1 cellular context compared by ENCODE assay signal in genomic region chr16:56931253-56931768, GRCh38.
TF ChIP-seq lines count a peak whose summit lies in the region.

No MANE protein-coding gene starts in this region.

TF ChIP-seq in K562, 482 proteins besides CTCF, POLR2A, EP300 and RAD21 (continued from another document and continues in another):
- 0 out of 2 replicates have a peak, but pooled peaks have one; percentile 43 for TF ChIP-seq FOXO4 (CRISPR knock-in tag; IDR thresholded peaks at IDR 0.05)
- no peak for TF ChIP-seq CHCHD3 (CRISPR knock-in tag; IDR thresholded peaks at IDR 0.05)
- TF ChIP-seq FOXA3 (CRISPR knock-in tag; conservative IDR thresholded peaks at IDR 0.05 in 1 of 2, IDR thresholded peaks at IDR 0.05 in 1 of 2), result no peak
- no peak for TF ChIP-seq MAZ (CRISPR knock-in tag; conservative IDR thresholded peaks at IDR 0.05 in 1 of 2, IDR thresholded peaks at IDR 0.05 in 1 of 2)
- no peak for TF ChIP-seq ZNF384 (IDR thresholded peaks at IDR 0.05; ENCODE audit: low read depth, low read length)
- no peak for TF ChIP-seq ARID3A (IDR thresholded peaks at IDR 0.05; ENCODE audit: borderline replicate concordance, low read depth, low read length)
- no peak for TF ChIP-seq ILK (tag; IDR thresholded peaks at IDR 0.05; ENCODE audit: borderline replicate concordance, low read depth)
- peak; percentile 85 for TF ChIP-seq HDAC8 (tag; IDR thresholded peaks at IDR 0.05)
- no peak for TF ChIP-seq TCFL5 (CRISPR knock-in tag; conservative IDR thresholded peaks at IDR 0.05)
- no peak for TF ChIP-seq TAL1 (IDR thresholded peaks at IDR 0.05)
- TF ChIP-seq TEAD2 (tag; IDR thresholded peaks at IDR 0.05), result no peak
- TF ChIP-seq NELFE (IDR thresholded peaks at IDR 0.05; ENCODE audit: insufficient read depth, insufficient read length), result no peak
- no peak for TF ChIP-seq BHLHE40 (IDR thresholded peaks at IDR 0.05; ENCODE audit: low read length)
- no peak for TF ChIP-seq STAT5A (IDR thresholded peaks at IDR 0.05; ENCODE audit: borderline replicate concordance, low read length)
- TF ChIP-seq FOXK1 (CRISPR knock-in tag; IDR thresholded peaks at IDR 0.05; ENCODE audit: borderline replicate concordance), result no peak
- TF ChIP-seq ZNF274 (IDR thresholded peaks at IDR 0.05; ENCODE audit: borderline replicate concordance, low read depth, low read length), result no peak
- 0 out of 2 replicates have a peak, but pooled peaks have one; percentile 54 for TF ChIP-seq ZNF668 (CRISPR knock-in tag; IDR thresholded peaks at IDR 0.05)
- TF ChIP-seq SOX6 (IDR thresholded peaks at IDR 0.05), result no peak
- TF ChIP-seq NRF1 (conservative IDR thresholded peaks at IDR 0.05 in 1 of 2, IDR thresholded peaks at IDR 0.05 in 1 of 2), result no peak
- TF ChIP-seq ZNF253 (CRISPR knock-in tag; conservative IDR thresholded peaks at IDR 0.05), result no peak
- no peak for TF ChIP-seq ZNF780A (CRISPR knock-in tag; IDR thresholded peaks at IDR 0.05)
- no peak for TF ChIP-seq NONO (IDR thresholded peaks at IDR 0.05; ENCODE audit: low read depth in 2 of 2, low read length in 1 of 2)
- no peak for TF ChIP-seq MAFF (IDR thresholded peaks at IDR 0.05; ENCODE audit: low read length)
- 0 out of 2 replicates have a peak, but pooled peaks have one; percentile 3 for TF ChIP-seq TCF3 (CRISPR knock-in tag; IDR thresholded peaks at IDR 0.05)
- TF ChIP-seq HMG20B (CRISPR knock-in tag; IDR thresholded peaks at IDR 0.05), result no peak
- TF ChIP-seq ZNF318 (IDR thresholded peaks at IDR 0.05; ENCODE audit: borderline replicate concordance in 1 of 2, low read depth in 1 of 2), result no peak
- TF ChIP-seq ZNF609 (CRISPR knock-in tag; IDR thresholded peaks at IDR 0.05; ENCODE audit: borderline replicate concordance), result no peak
- TF ChIP-seq SETDB1 (IDR thresholded peaks at IDR 0.05; ENCODE audit: low read length), result no peak
- no peak for TF ChIP-seq MXD1 (CRISPR knock-in tag; IDR thresholded peaks at IDR 0.05; ENCODE audit: borderline replicate concordance, poor library complexity, severe bottlenecking)
